Comparison of ENCODE assay signal across 14 cellular contexts in genomic region chr11:130782361-130783221, GRCh38.
DNase-seq lines count a peak whose midpoint lies in the region; ATAC-seq and TF ChIP-seq lines count a peak whose summit lies in the region.
"Had no signal": no experiment of that assay in that cellular context is flagged by ENCODE, and none has a peak within 500 bp of the region (broad histone marks: within the 10 kb centered on the region; RNA-seq: fewer than 3 reads in every experiment).

No MANE protein-coding gene starts in this region.

- peak; percentile 34 for DNase-seq in Caki2 (ENCODE audit: low read depth)
- peak; percentile 63 for DNase-seq in adipocyte (ENCODE audit: low read depth)
- no peak for DNase-seq in heart left ventricle
- DNase-seq in osteocyte (ENCODE audit: extremely low spot score, unreplicated experiment) = peak; percentile 64
- DNase-seq in T-helper 9 cell = no peak
- DNase-seq: immature natural killer cell, NCI-H1694 treated with DMSO at 0.1 percent for 48 hours, SHP77 had no signal

- peaks cover under 1% of the 10 kb centered on the region for H3K9me3 Mint-ChIP-seq in osteocyte (ENCODE audit: unreplicated experiment)
- H3K9me3 Mint-ChIP-seq: central memory CD8-positive, alpha-beta T cell; immature natural killer cell; stimulated activated naive CD8-positive, alpha-beta T cell treated with anti-CD3 and anti-CD28 coated beads, Interleukin-15, Interleukin-2, amounts not matched to agents 100 ng/mL and 50 ng/mL, for 24 hours had no signal

- TF ChIP-seq POLR2A in heart left ventricle (IDR thresholded peaks at IDR 0.05) = no peak

- H3K9me3 ChIP-seq in adipocyte (ENCODE audit: control insufficient read depth, low read length) = peaks cover under 1% of the 10 kb centered on the region
- H3K9me3 ChIP-seq in heart left ventricle = no peaks in the 10 kb centered on the region

- peak; percentile 37 to 73 (median 60) for ATAC-seq in heart left ventricle
- ATAC-seq in GM19452 (IDR thresholded peaks at IDR 0.05; ENCODE audit: unreplicated experiment) = no peak
- no peak for ATAC-seq in HG03342 (IDR thresholded peaks at IDR 0.05; ENCODE audit: unreplicated experiment)
- ATAC-seq in HG03097 (IDR thresholded peaks at IDR 0.05; ENCODE audit: low FRiP score, unreplicated experiment) = no peak

- intact Hi-C loops in heart left ventricle (cut with DNase I) = loop anchor here in 1 of 10 donors (5.0 kb wide), 1 partner anchor 105 kb away; no protein-coding TSS in a partner anchor

- peak overlapping the region; percentile 38 for H3K9ac ChIP-seq in adipocyte (ENCODE audit: low read length)

- no peak for TF ChIP-seq CTCF in heart left ventricle (IDR thresholded peaks at IDR 0.05)
- no peak for TF ChIP-seq CTCF in osteocyte (IDR thresholded peaks at IDR 0.05)

- H3K27ac Mint-ChIP-seq in osteocyte (ENCODE audit: unreplicated experiment) = peak overlapping the region; percentile 96
- H3K27ac Mint-ChIP-seq: CD14-positive monocyte; immature natural killer cell; stimulated activated naive CD8-positive, alpha-beta T cell treated with anti-CD3 and anti-CD28 coated beads, Interleukin-15, Interleukin-2, amounts not matched to agents 100 ng/mL and 50 ng/mL, for 24 hours had no signal

- no peaks in the 10 kb centered on the region for H3K27me3 ChIP-seq in adipocyte (replicated peaks; ENCODE audit: control insufficient read depth, insufficient read depth, low read length)
- no peaks in the 10 kb centered on the region for H3K27me3 ChIP-seq in heart left ventricle

- H3K4me3 ChIP-seq in adipocyte (ENCODE audit: low read length) = peak overlapping the region; percentile 68
- H3K4me3 ChIP-seq in heart left ventricle = peak overlapping the region in 1 of 12 donors; percentile 6

- H3K4me1 ChIP-seq in adipocyte (ENCODE audit: control insufficient read depth, insufficient read depth, low read length) (peaks cover 23% of the 10 kb centered on the region), heart left ventricle (peaks cover 0 to 35% (median 25%) of the 10 kb centered on the region in 12 donors)

- in situ Hi-C loops in Caki2 (cut with HindIII; ENCODE audit: low pct_unique_long_range_greater_than_20kb, low sequenced_read_pairs) = no loop called here

- peaks cover 64% of the 10 kb centered on the region for H3K4me1 Mint-ChIP-seq in osteocyte (ENCODE audit: unreplicated experiment)
- H3K4me1 Mint-ChIP-seq: CD14-positive monocyte; central memory CD8-positive, alpha-beta T cell; immature natural killer cell had no signal

- peak overlapping the region; percentile 26 for H3K4me3 Mint-ChIP-seq in osteocyte (ENCODE audit: unreplicated experiment)
- H3K4me3 Mint-ChIP-seq: CD14-positive monocyte; central memory CD8-positive, alpha-beta T cell; immature natural killer cell; stimulated activated naive CD8-positive, alpha-beta T cell treated with anti-CD3 and anti-CD28 coated beads, Interleukin-15, Interleukin-2, amounts not matched to agents 100 ng/mL and 50 ng/mL, for 24 hours had no signal

- H3K27ac ChIP-seq in heart left ventricle = peak overlapping the region; percentile 4 to 63 (median 50)

- H3K36me3 ChIP-seq in adipocyte (ENCODE audit: control insufficient read depth, insufficient read depth, low read length, severe bottlenecking) = no peaks in the 10 kb centered on the region
- H3K36me3 ChIP-seq in heart left ventricle = no peaks in the 10 kb centered on the region

- no peaks in the 10 kb centered on the region for H3K27me3 Mint-ChIP-seq in osteocyte (ENCODE audit: unreplicated experiment)

- no peaks in the 10 kb centered on the region for H3K36me3 Mint-ChIP-seq in osteocyte (ENCODE audit: unreplicated experiment)
- H3K36me3 Mint-ChIP-seq: CD14-positive monocyte, immature natural killer cell had no signal

- WGBS in heart left ventricle, 4 donors = 39 to 46% (median 41%) methylated on average over 14 of the region's 14 CpGs

Comparison
In these comparisons a context has a peak if more than half of its experiments do, and no peak if none do; other contexts are left out.
1. DNase-seq: peak in Caki2 (single experiment), adipocyte (single experiment) and osteocyte (single experiment); none in heart left ventricle (0 of 5) and T-helper 9 cell (single experiment).
2. ATAC-seq: peak in heart left ventricle (4 of 4); none in GM19452 (single experiment), HG03342 (single experiment) and HG03097 (single experiment).